In the genomic region with DNA sequence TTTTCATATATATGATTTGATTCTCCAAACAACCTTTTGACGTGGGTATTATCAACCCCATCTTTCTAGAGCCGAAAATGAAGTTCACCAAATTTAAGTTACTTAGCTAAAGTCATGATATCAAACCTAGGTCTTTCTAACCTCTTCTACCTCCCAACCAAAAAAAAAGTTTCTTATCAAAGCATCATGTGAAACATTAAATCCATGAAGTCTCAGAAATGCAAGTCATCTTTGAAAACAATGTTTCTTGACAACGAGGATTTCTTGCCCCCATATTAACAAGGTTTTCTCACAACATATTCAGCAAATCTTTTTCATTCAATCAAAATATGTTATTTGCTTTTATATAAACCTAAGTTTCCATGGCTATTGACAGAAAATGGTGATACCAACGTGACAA, we compare ENCODE assay signal across 8 cellular contexts.
"Had no signal": no experiment of that assay in that cellular context is flagged by ENCODE, and none has a peak within 500 bp of the region (broad histone marks: within the 10 kb centered on the region; RNA-seq: fewer than 3 reads in every experiment).

No MANE protein-coding gene starts in this region.

- DNase-seq: GM23248, GOT3, H7, HFFc6, KG1 had no signal

- H3K27ac ChIP-seq: GM23248 had no signal

- H3K36me3 ChIP-seq: HAP-1 had no signal

- ATAC-seq: HCT116 had no signal

- H2AFZ ChIP-seq: GM23248 had no signal

- H3K4me3 ChIP-seq: GM23248, HAP-1 had no signal

- H3K9ac ChIP-seq: GM23248 had no signal

- FAIRE-seq: HTR-8/SVneo had no signal

- H3K9me3 ChIP-seq: HAP-1 had no signal
